21 cellular contexts compared by ENCODE assay signal in genomic region chr11:2587976-2588748, GRCh38.
DNase-seq lines count a peak whose midpoint lies in the region; ATAC-seq and TF ChIP-seq lines count a peak whose summit lies in the region.
"Had no signal": no experiment of that assay in that cellular context is flagged by ENCODE, and none has a peak within 500 bp of the region (broad histone marks: within the 10 kb centered on the region; RNA-seq: fewer than 3 reads in every experiment).

No MANE protein-coding gene starts in this region.

- TF ChIP-seq CTCF in dorsolateral prefrontal cortex (IDR thresholded peaks at IDR 0.05 in 54 of 56, conservative IDR thresholded peaks at IDR 0.05 in 2 of 56; ENCODE audit: low read depth in 1 of 56, partially characterized antibody in 56 of 56) (no peak), omental fat pad (IDR thresholded peaks at IDR 0.05) (no peak)

- ATAC-seq in omental fat pad (ENCODE audit: low FRiP score): no peak
- ATAC-seq: heart right ventricle; stimulated activated effector memory CD8-positive, alpha-beta T cell treated with anti-CD3 and anti-CD28 coated beads, Interleukin-12 subunit alpha, Interleukin-12 subunit beta, amount 100 ng/mL, for 72 hours had no signal

- intact Hi-C loops in dorsolateral prefrontal cortex (cut with DNase I): no loop called here

- no peak overlapping the region for H3K4me3 ChIP-seq in dorsolateral prefrontal cortex
- H3K4me3 ChIP-seq: BLaER1 treated with 17β-estradiol and CSF1 and Interleukin-3, amounts not matched to agents 10 nM and 100 nM; heart right ventricle; SJCRH30 had no signal

- H3K27ac ChIP-seq in dorsolateral prefrontal cortex: no peak overlapping the region
- H3K27ac ChIP-seq: BLaER1 treated with 17β-estradiol and CSF1 and Interleukin-3, amounts not matched to agents 10 nM and 100 nM; heart right ventricle; SJCRH30 had no signal

- peaks cover 0 to 3% (median 0%) of the 10 kb centered on the region in 45 donors for H3K27me3 ChIP-seq in dorsolateral prefrontal cortex
- H3K27me3 ChIP-seq: BLaER1 treated with 17β-estradiol and CSF1 and Interleukin-3, amounts not matched to agents 10 nM and 100 nM; heart right ventricle; SJCRH30 had no signal

- peak; percentile 1 for DNase-seq in stimulated activated CD4-positive, alpha-beta T cell treated with anti-CD3 and anti-CD28 coated beads, Interleukin-4, amount 100 ng/mL, for 24 hours
- no peak for DNase-seq in stimulated activated CD4-positive, alpha-beta T cell treated with anti-CD3 and anti-CD28 coated beads, Interleukin-12 subunit alpha, Interleukin-12 subunit beta, amount 100 ng/mL, for 4 hours
- DNase-seq in dorsolateral prefrontal cortex: peak in 6 of 10 donors; percentile 1 to 39 (median 19)
- DNase-seq in omental fat pad (ENCODE audit: low spot score): peak; percentile 18
- DNase-seq in ureter (ENCODE audit: low spot score): peak; percentile 40
- no peak for DNase-seq in C1 segment of cervical spinal cord (lab: John Stamatoyannopoulos, UW)
- no peak for DNase-seq in COLO829 (ENCODE audit: low spot score)
- no peak for DNase-seq in NCI-H187 treated with DMSO at 0.1 percent for 48 hours (lab: John Stamatoyannopoulos, UW)
- DNase-seq: activated T-cell treated with anti-CD3 and anti-CD28 coated beads for 4 hours; central memory CD4-positive, alpha-beta T cell; DMS153; effector memory CD4-positive, alpha-beta T cell; GOT3; KG1; NCI-H1092 treated with DMSO at 0.1 percent for 48 hours; NCI-H524; nucleus accumbens had no signal

Comparison
In these comparisons a context has a peak if more than half of its experiments do, and no peak if none do; other contexts are left out.
1. DNase-seq: peak in stimulated activated CD4-positive, alpha-beta T cell treated with anti-CD3 and anti-CD28 coated beads, Interleukin-4, amount 100 ng/mL, for 24 hours (single experiment), dorsolateral prefrontal cortex (6 of 10), omental fat pad (single experiment) and ureter (single experiment); none in stimulated activated CD4-positive, alpha-beta T cell treated with anti-CD3 and anti-CD28 coated beads, Interleukin-12 subunit alpha, Interleukin-12 subunit beta, amount 100 ng/mL, for 4 hours (single experiment), C1 segment of cervical spinal cord (0 of 14), COLO829 (single experiment) and NCI-H187 treated with DMSO at 0.1 percent for 48 hours (single experiment).